ENCODE assay signal across 17 cellular contexts in the genomic region with DNA sequence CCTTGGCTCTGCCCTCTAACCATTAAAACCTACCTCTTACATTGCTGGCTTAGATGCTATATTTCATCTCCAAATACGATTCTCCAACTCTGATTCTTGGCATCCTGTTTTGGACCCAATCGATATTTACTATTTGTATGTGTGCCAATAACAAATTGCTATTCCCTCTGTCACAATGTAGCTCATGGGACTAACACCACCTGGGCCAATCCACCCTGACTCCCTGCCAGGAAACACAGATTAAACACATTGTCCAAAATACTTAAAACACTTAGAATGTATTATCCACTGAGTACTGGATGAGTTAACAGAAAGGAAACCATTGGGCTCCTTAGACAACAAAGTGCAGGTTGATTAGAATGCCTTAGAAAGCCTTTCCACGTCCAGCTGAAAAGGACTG.
"Had no signal": no experiment of that assay in that cellular context is flagged by ENCODE, and none has a peak within 500 bp of the region (broad histone marks: within the 10 kb centered on the region; RNA-seq: fewer than 3 reads in every experiment).

No MANE protein-coding gene starts in this region.

- H3K27me3 Mint-ChIP-seq: activated B cell treated with CpG ODN at 0.5 μM for 24 hours; activated CD4-positive, alpha-beta T cell treated with anti-CD3 and anti-CD28 coated beads, Interleukin-2, amount 10 ng/mL, durations not matched to agents 24 days and 14 days; activated naive CD8-positive, alpha-beta T cell had no signal

- H3K4me1 ChIP-seq: parathyroid adenoma, stomach had no signal

- H3K36me3 ChIP-seq: sigmoid colon, stomach, thoracic aorta had no signal

- ATAC-seq: activated CD8-positive, alpha-beta T cell treated with anti-CD3 and anti-CD28 coated beads, Interleukin-2, amount 10 ng/mL, durations not matched to agents 7 days and 5 days; activated T-cell treated with anti-CD3 and anti-CD28 coated beads, Interleukin-2, amount 50 U/mL, for 72 hours; esophagus mucosa; left cardiac atrium had no signal

- H3K27me3 ChIP-seq: sigmoid colon, stomach had no signal

- DNase-seq: activated B cell treated with CpG ODN at 0.5 μM for 24 hours; activated CD4-positive, alpha-beta T cell treated with anti-CD3 and anti-CD28 coated beads, Interleukin-2, amount 10 ng/mL, durations not matched to agents 24 days and 14 days; activated CD8-positive, alpha-beta memory T cell treated with anti-CD3 and anti-CD28 coated beads, Interleukin-2, amount 50 U/mL, for 4 hours; activated CD8-positive, alpha-beta T cell treated with anti-CD3 and anti-CD28 coated beads, Interleukin-2, amount 10 ng/mL, durations not matched to agents 7 days and 5 days; activated gamma-delta T cell treated with Interleukin-2 at 50 U/mL for 16 hours; activated T-cell treated with anti-CD3 and anti-CD28 coated beads, Interleukin-2, amount 50 U/mL, for 72 hours; amniotic stem cell; caudate nucleus; left cardiac atrium; naive B cell; sigmoid colon; stimulated activated CD4-positive, alpha-beta T cell treated with anti-CD3 and anti-CD28 coated beads, Interleukin-1b, Interleukin-23, amount 100 ng/mL, for 48 hours; stomach had no signal

- H3K9ac ChIP-seq: parathyroid adenoma had no signal

- H3K4me3 Mint-ChIP-seq: activated B cell treated with CpG ODN at 0.5 μM for 24 hours; activated CD4-positive, alpha-beta T cell treated with anti-CD3 and anti-CD28 coated beads, Interleukin-2, amount 10 ng/mL, durations not matched to agents 24 days and 14 days; activated CD8-positive, alpha-beta T cell treated with anti-CD3 and anti-CD28 coated beads, Interleukin-2, amount 10 ng/mL, durations not matched to agents 7 days and 5 days; activated naive CD8-positive, alpha-beta T cell; activated T-cell treated with anti-CD3 and anti-CD28 coated beads, Interleukin-2, amount 50 U/mL, for 72 hours had no signal

- H3K27ac ChIP-seq: parathyroid adenoma, sigmoid colon, stomach, thoracic aorta had no signal

- H3K4me3 ChIP-seq: sigmoid colon, stomach, thoracic aorta had no signal

- H3K27ac Mint-ChIP-seq: activated B cell treated with CpG ODN at 0.5 μM for 24 hours; activated CD4-positive, alpha-beta T cell treated with anti-CD3 and anti-CD28 coated beads, Interleukin-2, amount 10 ng/mL, durations not matched to agents 24 days and 14 days; activated CD8-positive, alpha-beta T cell treated with anti-CD3 and anti-CD28 coated beads, Interleukin-2, amount 10 ng/mL, durations not matched to agents 7 days and 5 days; activated naive CD8-positive, alpha-beta T cell; activated T-cell treated with anti-CD3 and anti-CD28 coated beads, Interleukin-2, amount 50 U/mL, for 72 hours; naive B cell had no signal

- H3K4me1 Mint-ChIP-seq: activated B cell treated with CpG ODN at 0.5 μM for 24 hours; activated CD4-positive, alpha-beta T cell treated with anti-CD3 and anti-CD28 coated beads, Interleukin-2, amount 10 ng/mL, durations not matched to agents 24 days and 14 days; naive B cell had no signal

- H2AFZ ChIP-seq: parathyroid adenoma had no signal

- H3K36me3 Mint-ChIP-seq: activated naive CD8-positive, alpha-beta T cell; naive B cell had no signal

- H3K9me3 ChIP-seq: sigmoid colon, stomach, thoracic aorta had no signal

- H3K9me3 Mint-ChIP-seq: activated B cell treated with CpG ODN at 0.5 μM for 24 hours had no signal
